Comparison of ENCODE assay signal across 1 cellular context in genomic region chr1:244451951-244452795, GRCh38.
A peak's percentile ranks its signal among the peaks of the same experiment; 100 is the strongest.
TF ChIP-seq lines count a peak whose summit lies in the region.

No MANE protein-coding gene starts in this region.

TF ChIP-seq in HepG2, 621 proteins besides CTCF, POLR2A, EP300 and RAD21 (continues in another document):
- TF ChIP-seq KAT2B (IDR thresholded peaks at IDR 0.05; ENCODE audit: borderline replicate concordance, low read depth, low read length) (no peak), ZNF761 (CRISPR knock-in tag; conservative IDR thresholded peaks at IDR 0.05) (no peak), GFI1 (CRISPR knock-in tag; IDR thresholded peaks at IDR 0.05; ENCODE audit: borderline replicate concordance) (peak; percentile 26; the same call in 1 of the 2 replicates), KLF12 (CRISPR knock-in tag; IDR thresholded peaks at IDR 0.05; ENCODE audit: borderline replicate concordance) (0 out of 2 replicates have a peak, but pooled peaks have one; percentile 35), SRF (IDR thresholded peaks at IDR 0.05; ENCODE audit: low read depth, low read length) (peak; percentile 56; the same call in 1 of the 2 replicates), ZNF142 (CRISPR knock-in tag; IDR thresholded peaks at IDR 0.05) (no peak), TEAD2 (CRISPR knock-in tag; IDR thresholded peaks at IDR 0.05) (no peak), YEATS4 (CRISPR knock-in tag; IDR thresholded peaks at IDR 0.05; ENCODE audit: borderline replicate concordance) (peak; percentile 2; the same call in 1 of the 2 replicates), ZNF576 (CRISPR knock-in tag; IDR thresholded peaks at IDR 0.05) (no peak), ZFY (CRISPR knock-in tag; IDR thresholded peaks at IDR 0.05) (peak; percentile 15; the same call in 1 of the 2 replicates), YEATS2 (CRISPR knock-in tag; IDR thresholded peaks at IDR 0.05; ENCODE audit: borderline replicate concordance) (peak; percentile 85; the same call in 1 of the 2 replicates), ZFP36L1 (CRISPR knock-in tag; IDR thresholded peaks at IDR 0.05) (peak; percentile 82; the same call in 1 of the 2 replicates), CERS6 (CRISPR knock-in tag; IDR thresholded peaks at IDR 0.05) (no peak), MAX (IDR thresholded peaks at IDR 0.05) (0 out of 2 replicates have a peak, but pooled peaks have one; percentile 39), PHF20 (CRISPR knock-in tag; IDR thresholded peaks at IDR 0.05) (peak; percentile 69), ZBTB40 (IDR thresholded peaks at IDR 0.05) (peak; percentile 17; the same call in 1 of the 2 replicates), ZBTB40 (CRISPR knock-in tag; IDR thresholded peaks at IDR 0.05) (peak; percentile 98), HDAC2 (CRISPR knock-in tag; IDR thresholded peaks at IDR 0.05) (peak; percentile 27; the same call in 1 of the 2 replicates), TCF12 (IDR thresholded peaks at IDR 0.05) (no peak), TCF12 (CRISPR knock-in tag; IDR thresholded peaks at IDR 0.05) (no peak), ZMYM4 (CRISPR knock-in tag; IDR thresholded peaks at IDR 0.05) (peak; percentile 76; the same call in 1 of the 2 replicates), ZNF275 (CRISPR knock-in tag; IDR thresholded peaks at IDR 0.05; ENCODE audit: borderline replicate concordance) (no peak), RXRA (CRISPR knock-in tag; IDR thresholded peaks at IDR 0.05) (0 out of 2 replicates have a peak, but pooled peaks have one; percentile 4), ZFX (CRISPR knock-in tag; IDR thresholded peaks at IDR 0.05; ENCODE audit: low read depth) (peak; percentile 39; the same call in 1 of the 2 replicates), MXI1 (IDR thresholded peaks at IDR 0.05; ENCODE audit: borderline replicate concordance, low read depth, low read length) (peak; percentile 75), SP4 (CRISPR knock-in tag; IDR thresholded peaks at IDR 0.05) (peak; percentile 83), NR2C2 (CRISPR knock-in tag; IDR thresholded peaks at IDR 0.05; ENCODE audit: borderline replicate concordance) (peak; percentile 83), DR1 (CRISPR knock-in tag; IDR thresholded peaks at IDR 0.05) (0 out of 2 replicates have a peak, but pooled peaks have one; percentile 26), ZSCAN5A (CRISPR knock-in tag; IDR thresholded peaks at IDR 0.05; ENCODE audit: borderline replicate concordance) (peak; percentile 44; the same call in 1 of the 2 replicates), HOXA3 (CRISPR knock-in tag; IDR thresholded peaks at IDR 0.05) (peak; percentile 75), ELF3 (CRISPR knock-in tag; IDR thresholded peaks at IDR 0.05) (peak; percentile 11; the same call in 1 of the 2 replicates), KAT8 (CRISPR knock-in tag; IDR thresholded peaks at IDR 0.05) (peak; percentile 52; the same call in 1 of the 2 replicates), ZNF772 (CRISPR knock-in tag; IDR thresholded peaks at IDR 0.05) (peak; percentile 21; the same call in 1 of the 2 replicates), DNMT1 (CRISPR knock-in tag; IDR thresholded peaks at IDR 0.05) (0 out of 2 replicates have a peak, but pooled peaks have one; percentile 43), ZNF512 (CRISPR knock-in tag; IDR thresholded peaks at IDR 0.05) (no peak; the same call in 1 of the 2 replicates), ATF4 (CRISPR knock-in tag; IDR thresholded peaks at IDR 0.05) (peak in 1 of 2 experiments; percentile 33; a peak in 1 of 4 replicates), HOXD1 (CRISPR knock-in tag; IDR thresholded peaks at IDR 0.05) (0 out of 2 replicates have a peak, but pooled peaks have one; percentile 19), CHD2 (IDR thresholded peaks at IDR 0.05; ENCODE audit: low read depth, low read length) (peak; percentile 92)
